In genomic region chr2:1714291-1715064, GRCh38 we compare ENCODE assay signal across 2 cellular contexts.
TF ChIP-seq lines count a peak whose summit lies in the region.

No MANE protein-coding gene starts in this region.

TF ChIP-seq in SK-N-SH, 30 proteins besides CTCF, POLR2A, EP300 and RAD21:
- TF ChIP-seq GATA2 (CRISPR knock-in tag; IDR thresholded peaks at IDR 0.05) = 0 out of 2 replicates have a peak, but pooled peaks have one; percentile 22
- TF ChIP-seq, protein P1, sequence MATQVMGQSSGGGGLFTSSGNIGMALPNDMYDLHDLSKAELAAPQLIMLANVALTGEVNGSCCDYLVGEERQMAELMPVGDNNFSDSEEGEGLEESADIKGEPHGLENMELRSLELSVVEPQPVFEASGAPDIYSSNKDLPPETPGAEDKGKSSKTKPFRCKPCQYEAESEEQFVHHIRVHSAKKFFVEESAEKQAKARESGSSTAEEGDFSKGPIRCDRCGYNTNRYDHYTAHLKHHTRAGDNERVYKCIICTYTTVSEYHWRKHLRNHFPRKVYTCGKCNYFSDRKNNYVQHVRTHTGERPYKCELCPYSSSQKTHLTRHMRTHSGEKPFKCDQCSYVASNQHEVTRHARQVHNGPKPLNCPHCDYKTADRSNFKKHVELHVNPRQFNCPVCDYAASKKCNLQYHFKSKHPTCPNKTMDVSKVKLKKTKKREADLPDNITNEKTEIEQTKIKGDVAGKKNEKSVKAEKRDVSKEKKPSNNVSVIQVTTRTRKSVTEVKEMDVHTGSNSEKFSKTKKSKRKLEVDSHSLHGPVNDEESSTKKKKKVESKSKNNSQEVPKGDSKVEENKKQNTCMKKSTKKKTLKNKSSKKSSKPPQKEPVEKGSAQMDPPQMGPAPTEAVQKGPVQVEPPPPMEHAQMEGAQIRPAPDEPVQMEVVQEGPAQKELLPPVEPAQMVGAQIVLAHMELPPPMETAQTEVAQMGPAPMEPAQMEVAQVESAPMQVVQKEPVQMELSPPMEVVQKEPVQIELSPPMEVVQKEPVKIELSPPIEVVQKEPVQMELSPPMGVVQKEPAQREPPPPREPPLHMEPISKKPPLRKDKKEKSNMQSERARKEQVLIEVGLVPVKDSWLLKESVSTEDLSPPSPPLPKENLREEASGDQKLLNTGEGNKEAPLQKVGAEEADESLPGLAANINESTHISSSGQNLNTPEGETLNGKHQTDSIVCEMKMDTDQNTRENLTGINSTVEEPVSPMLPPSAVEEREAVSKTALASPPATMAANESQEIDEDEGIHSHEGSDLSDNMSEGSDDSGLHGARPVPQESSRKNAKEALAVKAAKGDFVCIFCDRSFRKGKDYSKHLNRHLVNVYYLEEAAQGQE (IDR thresholded peaks at IDR 0.05; ENCODE audit: low read depth, low read length) = no peak

TF ChIP-seq in endothelial cell of umbilical vein, 7 proteins besides CTCF, POLR2A, EP300 and RAD21:
- TF ChIP-seq, protein P2, sequence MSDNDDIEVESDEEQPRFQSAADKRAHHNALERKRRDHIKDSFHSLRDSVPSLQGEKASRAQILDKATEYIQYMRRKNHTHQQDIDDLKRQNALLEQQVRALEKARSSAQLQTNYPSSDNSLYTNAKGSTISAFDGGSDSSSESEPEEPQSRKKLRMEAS (IDR thresholded peaks at IDR 0.05; ENCODE audit: insufficient read depth, insufficient read length) = no peak
- TF ChIP-seq EZH2 (IDR thresholded peaks at IDR 0.05; ENCODE audit: borderline replicate concordance, low read depth, low read length, severe bottlenecking) = no peak
- no peak for TF ChIP-seq JUN (IDR thresholded peaks at IDR 0.05; ENCODE audit: borderline replicate concordance, insufficient read depth, insufficient read length, low read depth)
- TF ChIP-seq MYC (IDR thresholded peaks at IDR 0.05; ENCODE audit: low read depth, low read length) = no peak
- no peak for TF ChIP-seq POLR2AphosphoS5 (IDR thresholded peaks at IDR 0.05; ENCODE audit: insufficient read depth, low read depth, low read length)
- no peak for TF ChIP-seq GATA2 (IDR thresholded peaks at IDR 0.05; ENCODE audit: insufficient read depth, insufficient read length, low read depth, low read length)
- no peak for TF ChIP-seq FOS (IDR thresholded peaks at IDR 0.05; ENCODE audit: borderline replicate concordance, insufficient read depth, low read length)
